Comparison of ENCODE assay signal across 13 cellular contexts in the genomic region with DNA sequence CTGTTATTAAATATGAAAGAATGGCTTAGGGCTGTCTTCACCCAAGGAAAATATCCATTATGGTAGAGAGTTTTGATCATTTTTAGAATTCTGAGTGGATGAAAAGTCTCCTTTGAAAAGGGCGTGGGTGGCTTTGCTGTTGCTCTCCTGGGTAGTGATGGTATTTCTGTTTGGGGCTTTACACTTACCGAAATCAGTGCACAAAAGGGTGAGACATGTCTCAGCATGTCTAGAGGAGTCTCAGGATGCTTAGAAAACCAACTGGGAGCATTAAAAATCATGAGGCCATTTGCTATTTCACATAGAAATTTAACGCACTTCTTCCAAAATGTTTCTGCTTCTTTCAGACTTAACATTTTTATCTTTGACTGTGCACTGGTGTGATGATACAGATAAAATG.
"Had no signal": no experiment of that assay in that cellular context is flagged by ENCODE, and none has a peak within 500 bp of the region (broad histone marks: within the 10 kb centered on the region; RNA-seq: fewer than 3 reads in every experiment).

No MANE protein-coding gene starts in this region.

- H3K4me3 ChIP-seq: lower lobe of right lung, tibial artery, vagina had no signal

- DNase-seq: activated CD4-positive, alpha-beta T cell treated with anti-CD3 and anti-CD28 coated beads for 48 hours; cerebellar nuclear complex; effector memory CD8-positive, alpha-beta T cell; erythroblast; left cardiac atrium; lower lobe of right lung; naive B cell; posterior cingulate gyrus; tibial artery; WERI-Rb-1 had no signal

- H3K4me1 ChIP-seq: vagina had no signal

- H3K9me3 Mint-ChIP-seq: dendritic cell treated with granulocyte-macrophage colony-stimulating factor and Interleukin-4, amounts not matched to agents 40 ng/mL and 50 ng/mL, for 4 days; effector memory CD8-positive, alpha-beta T cell; immature natural killer cell had no signal

- H3K27me3 ChIP-seq: tibial artery, vagina had no signal

- H3K9me3 ChIP-seq: lower lobe of right lung, tibial artery, vagina had no signal

- H3K4me3 Mint-ChIP-seq: dendritic cell treated with granulocyte-macrophage colony-stimulating factor and Interleukin-4, amounts not matched to agents 40 ng/mL and 50 ng/mL, for 4 days; effector memory CD8-positive, alpha-beta T cell; immature natural killer cell; naive B cell had no signal

- ATAC-seq: effector memory CD8-positive, alpha-beta T cell; left cardiac atrium; lower lobe of right lung had no signal

- H3K27me3 Mint-ChIP-seq: dendritic cell treated with granulocyte-macrophage colony-stimulating factor and Interleukin-4, amounts not matched to agents 40 ng/mL and 50 ng/mL, for 4 days; effector memory CD8-positive, alpha-beta T cell; naive B cell had no signal

- H3K27ac ChIP-seq: lower lobe of right lung, tibial artery, vagina, WERI-Rb-1 had no signal

- H3K27ac Mint-ChIP-seq: dendritic cell treated with granulocyte-macrophage colony-stimulating factor and Interleukin-4, amounts not matched to agents 40 ng/mL and 50 ng/mL, for 4 days had no signal
